In genomic region chr12:95774311-95775045, GRCh38 we compare ENCODE assay signal across 30 cellular contexts. TPM values are rescaled to one million over a fixed set of nuclear protein-coding genes. Genes with fewer than 3 reads are reported as not detected.
DNase-seq lines count a peak whose midpoint lies in the region; ATAC-seq, FAIRE-seq and TF ChIP-seq lines count a peak whose summit lies in the region.
"Had no signal": no experiment of that assay in that cellular context is flagged by ENCODE, and none has a peak within 500 bp of the region (broad histone marks: within the 10 kb centered on the region; RNA-seq: fewer than 3 reads in every experiment).

No MANE protein-coding gene starts in this region.

- no peaks in the 10 kb centered on the region for H3K4me1 Mint-ChIP-seq in astrocyte (ENCODE audit: low read depth, unreplicated experiment)
- H3K4me1 Mint-ChIP-seq in activated CD4-positive, alpha-beta T cell treated with anti-CD3 and anti-CD28 coated beads for 36 hours: no peaks in the 10 kb centered on the region
- H3K4me1 Mint-ChIP-seq: activated CD4-positive, alpha-beta T cell treated with anti-CD3 and anti-CD28 coated beads, Interleukin-2, amount 10 ng/mL, durations not matched to agents 7 days and 5 days; activated CD8-positive, alpha-beta memory T cell treated with anti-CD3 and anti-CD28 coated beads, Interleukin-2, amount 10 ng/mL, durations not matched to agents 7 days and 5 days; activated naive CD4-positive, alpha-beta T cell treated with anti-CD3 and anti-CD28 coated beads, Interleukin-2, amount 50 U/mL, for 24 hours; neural progenitor cell had no signal

- H3K27me3 Mint-ChIP-seq in astrocyte (ENCODE audit: low read depth, unreplicated experiment): no peaks in the 10 kb centered on the region
- H3K27me3 Mint-ChIP-seq in activated CD4-positive, alpha-beta T cell treated with anti-CD3 and anti-CD28 coated beads for 36 hours: peaks cover 24% of the 10 kb centered on the region

- H3K4me3 ChIP-seq in astrocyte (ENCODE audit: insufficient read depth, low read depth, low read length): no peak overlapping the region
- H3K4me3 ChIP-seq in fibroblast of villous mesenchyme (ENCODE audit: low read depth, low read length): no peak overlapping the region
- H3K4me3 ChIP-seq in dorsolateral prefrontal cortex: no peak overlapping the region
- H3K4me3 ChIP-seq: heart left ventricle, neural progenitor cell, SJSA1, thoracic aorta had no signal

- ATAC-seq in activated CD4-positive, alpha-beta T cell treated with anti-CD3 and anti-CD28 coated beads for 36 hours: no peak
- ATAC-seq: activated CD8-positive, alpha-beta memory T cell treated with anti-CD3 and anti-CD28 coated beads, Interleukin-2, amount 10 ng/mL, durations not matched to agents 7 days and 5 days; effector memory CD8-positive, alpha-beta T cell had no signal

- FAIRE-seq in astrocyte (lab: Jason Lieb, UNC): no peak
- FAIRE-seq: colon, GM12892, small intestine had no signal

- H3K9me3 Mint-ChIP-seq in astrocyte (ENCODE audit: unreplicated experiment): peaks cover 22% of the 10 kb centered on the region
- H3K9me3 Mint-ChIP-seq in activated CD4-positive, alpha-beta T cell treated with anti-CD3 and anti-CD28 coated beads for 36 hours (ENCODE audit: low read depth): peaks cover 4% of the 10 kb centered on the region
- H3K9me3 Mint-ChIP-seq: activated CD4-positive, alpha-beta T cell treated with anti-CD3 and anti-CD28 coated beads, Interleukin-2, amount 10 ng/mL, durations not matched to agents 7 days and 5 days; activated naive CD4-positive, alpha-beta T cell treated with anti-CD3 and anti-CD28 coated beads, Interleukin-2, amount 50 U/mL, for 24 hours; activated T-helper 1 cell treated with anti-CD3 and anti-CD28 coated beads, Interleukin-12 subunit alpha, Interleukin-12 subunit beta, Interleukin-2, Interleukin-4 antibody, amounts not matched to agents 30 ng/mL and 10 ng/mL and 1 ng/mL, durations not matched to agents 14 hours and 24 hours and 36 hours; effector memory CD8-positive, alpha-beta T cell; T-helper 1 cell treated with Interleukin-12 subunit alpha and Interleukin-12 subunit beta and Interleukin-4 antibody, amounts not matched to agents 30 μg/mL and 1 μg/mL, for 36 hours had no signal

- no peak overlapping the region for H3K4me3 Mint-ChIP-seq in astrocyte (ENCODE audit: unreplicated experiment)
- H3K4me3 Mint-ChIP-seq in activated CD4-positive, alpha-beta T cell treated with anti-CD3 and anti-CD28 coated beads for 36 hours: no peak overlapping the region
- H3K4me3 Mint-ChIP-seq: activated CD4-positive, alpha-beta T cell treated with anti-CD3 and anti-CD28 coated beads, Interleukin-2, amount 10 ng/mL, durations not matched to agents 7 days and 5 days; activated CD8-positive, alpha-beta memory T cell treated with anti-CD3 and anti-CD28 coated beads, Interleukin-2, amount 10 ng/mL, durations not matched to agents 7 days and 5 days; activated naive CD4-positive, alpha-beta T cell treated with anti-CD3 and anti-CD28 coated beads, Interleukin-2, amount 50 U/mL, for 24 hours; activated T-helper 1 cell treated with anti-CD3 and anti-CD28 coated beads, Interleukin-12 subunit alpha, Interleukin-12 subunit beta, Interleukin-2, Interleukin-4 antibody, amounts not matched to agents 30 ng/mL and 10 ng/mL and 1 ng/mL, durations not matched to agents 14 hours and 24 hours and 36 hours; effector memory CD8-positive, alpha-beta T cell; neural progenitor cell; T-helper 1 cell treated with Interleukin-12 subunit alpha and Interleukin-12 subunit beta and Interleukin-4 antibody, amounts not matched to agents 30 μg/mL and 1 μg/mL, for 36 hours had no signal

- POLR2A ChIA-PET in activated CD4-positive, alpha-beta T cell treated with anti-CD3 and anti-CD28 coated beads for 36 hours (lab: Charles Lee): no interaction called here

- CTCF ChIA-PET in activated CD4-positive, alpha-beta T cell treated with anti-CD3 and anti-CD28 coated beads for 36 hours (lab: Charles Lee): no interaction called here

- H3K9ac ChIP-seq in astrocyte (ENCODE audit: low read length): no peak overlapping the region
- H3K9ac ChIP-seq: neural progenitor cell had no signal

- no peaks in the 10 kb centered on the region for H3K4me1 ChIP-seq in astrocyte (ENCODE audit: insufficient read depth, low read length)
- H3K4me1 ChIP-seq: neural progenitor cell had no signal

- no peak overlapping the region for H3K27ac ChIP-seq in astrocyte (ENCODE audit: low read depth, low read length)
- no peak overlapping the region for H3K27ac ChIP-seq in dorsolateral prefrontal cortex
- H3K27ac ChIP-seq: neural progenitor cell, SJSA1, thoracic aorta had no signal

- H3K36me3 ChIP-seq in astrocyte (ENCODE audit: insufficient read depth, low read length): no peaks in the 10 kb centered on the region
- H3K36me3 ChIP-seq: neural progenitor cell, thoracic aorta had no signal

- no peak overlapping the region for H3K27ac Mint-ChIP-seq in astrocyte (ENCODE audit: unreplicated experiment)
- no peak overlapping the region for H3K27ac Mint-ChIP-seq in activated CD4-positive, alpha-beta T cell treated with anti-CD3 and anti-CD28 coated beads for 36 hours
- H3K27ac Mint-ChIP-seq: activated CD4-positive, alpha-beta T cell treated with anti-CD3 and anti-CD28 coated beads, Interleukin-2, amount 10 ng/mL, durations not matched to agents 7 days and 5 days; activated CD8-positive, alpha-beta memory T cell treated with anti-CD3 and anti-CD28 coated beads, Interleukin-2, amount 10 ng/mL, durations not matched to agents 7 days and 5 days; activated naive CD4-positive, alpha-beta T cell treated with anti-CD3 and anti-CD28 coated beads, Interleukin-2, amount 50 U/mL, for 24 hours; activated T-helper 1 cell treated with anti-CD3 and anti-CD28 coated beads, Interleukin-12 subunit alpha, Interleukin-12 subunit beta, Interleukin-2, Interleukin-4 antibody, amounts not matched to agents 30 ng/mL and 10 ng/mL and 1 ng/mL, durations not matched to agents 14 hours and 24 hours and 36 hours; effector memory CD8-positive, alpha-beta T cell; neural progenitor cell; T-helper 1 cell treated with Interleukin-12 subunit alpha and Interleukin-12 subunit beta and Interleukin-4 antibody, amounts not matched to agents 30 μg/mL and 1 μg/mL, for 36 hours had no signal

- peaks cover 25% of the 10 kb centered on the region for H3K36me3 Mint-ChIP-seq in astrocyte (ENCODE audit: low read depth, unreplicated experiment)
- H3K36me3 Mint-ChIP-seq in activated CD4-positive, alpha-beta T cell treated with anti-CD3 and anti-CD28 coated beads for 36 hours (ENCODE audit: low read depth): no peaks in the 10 kb centered on the region
- H3K36me3 Mint-ChIP-seq: activated CD8-positive, alpha-beta memory T cell treated with anti-CD3 and anti-CD28 coated beads, Interleukin-2, amount 10 ng/mL, durations not matched to agents 7 days and 5 days; neural progenitor cell had no signal

- intact Hi-C loops in dorsolateral prefrontal cortex (cut with DNase I): no loop called here
- intact Hi-C loops in activated CD4-positive, alpha-beta T cell treated with anti-CD3 and anti-CD28 coated beads for 36 hours (cut with DNase I, micrococcal nuclease): no loop called here

- no peaks in the 10 kb centered on the region for H3K79me2 ChIP-seq in astrocyte (ENCODE audit: insufficient read depth, low read length)

- H3K4me2 ChIP-seq in astrocyte (ENCODE audit: low read length): no peak overlapping the region
- H3K4me2 ChIP-seq: neural progenitor cell had no signal

- no peak for TF ChIP-seq CTCF in astrocyte (IDR thresholded peaks at IDR 0.05; ENCODE audit: insufficient read depth, low read depth, low read length)
- TF ChIP-seq CTCF in fibroblast of villous mesenchyme (IDR thresholded peaks at IDR 0.05; ENCODE audit: insufficient read depth, low read depth, low read length): no peak
- TF ChIP-seq CTCF in dorsolateral prefrontal cortex (IDR thresholded peaks at IDR 0.05 in 54 of 56, conservative IDR thresholded peaks at IDR 0.05 in 2 of 56; ENCODE audit: low read depth in 1 of 56, partially characterized antibody in 56 of 56): no peak

- H3K9me3 ChIP-seq in astrocyte (ENCODE audit: insufficient read depth, low read depth, low read length): no peaks in the 10 kb centered on the region
- H3K9me3 ChIP-seq: SJSA1, thoracic aorta had no signal

- H4K20me1 ChIP-seq in astrocyte (ENCODE audit: insufficient read depth, low read length): no peaks in the 10 kb centered on the region

- no peak overlapping the region for H2AFZ ChIP-seq in astrocyte (ENCODE audit: low read depth, low read length)
- H2AFZ ChIP-seq: neural progenitor cell had no signal

- peak; percentile 40 for DNase-seq in AG08395 (ENCODE audit: low spot score)
- peak; percentile 22 for DNase-seq in GM03348 (ENCODE audit: low spot score)
- DNase-seq in astrocyte (ENCODE audit: low read depth): peak; percentile 85
- peak; percentile 54 for DNase-seq in fibroblast of villous mesenchyme (ENCODE audit: low read depth)
- no peak for DNase-seq in NCI-H1694 treated with DMSO at 0.1 percent for 48 hours (lab: John Stamatoyannopoulos, UW)
- DNase-seq in dorsolateral prefrontal cortex: no peak
- DNase-seq in activated CD4-positive, alpha-beta T cell treated with anti-CD3 and anti-CD28 coated beads for 36 hours: no peak
- DNase-seq in NCI-H2107 treated with DMSO at 0.1 percent for 48 hours (lab: John Stamatoyannopoulos, UW; ENCODE audit: unreplicated experiment): no peak
- DNase-seq: activated CD4-positive, alpha-beta T cell treated with anti-CD3 and anti-CD28 coated beads, Interleukin-2, amount 10 ng/mL, durations not matched to agents 7 days and 5 days; activated CD8-positive, alpha-beta memory T cell treated with anti-CD3 and anti-CD28 coated beads, Interleukin-2, amount 10 ng/mL, durations not matched to agents 7 days and 5 days; aorta; DMS53; effector memory CD8-positive, alpha-beta T cell; GOT3; heart left ventricle; NCI-H1048; NCI-H1930; NCI-H446; small intestine; stimulated activated CD4-positive, alpha-beta T cell treated with anti-CD3 and anti-CD28 coated beads, Interleukin-2, amount 100 ng/mL, for 24 hours; stimulated activated naive CD4-positive, alpha-beta T cell had no signal

- H3K27me3 ChIP-seq in astrocyte (ENCODE audit: insufficient read depth, low read length): no peaks in the 10 kb centered on the region
- no peaks in the 10 kb centered on the region for H3K27me3 ChIP-seq in dorsolateral prefrontal cortex
- H3K27me3 ChIP-seq: heart left ventricle, neural progenitor cell, SJSA1 had no signal

RNA-seq across cellular contexts. Expression of gene NTN4, which starts 16.1 kb away (rescaled TPM):
- total RNA-seq in astrocyte: 22.6 and 28.9 TPM in 2 replicates
- 51.9 and 135 TPM in 2 replicates for total RNA-seq in fibroblast of villous mesenchyme
- 10 to 100 TPM; 11.0 to 45.8 (median 25.1) TPM for total RNA-seq in dorsolateral prefrontal cortex
- not detected for total RNA-seq in activated CD4-positive, alpha-beta T cell treated with anti-CD3 and anti-CD28 coated beads for 36 hours
- total RNA-seq: activated CD8-positive, alpha-beta memory T cell treated with anti-CD3 and anti-CD28 coated beads, Interleukin-2, amount 10 ng/mL, durations not matched to agents 7 days and 5 days; activated T-helper 1 cell treated with anti-CD3 and anti-CD28 coated beads, Interleukin-12 subunit alpha, Interleukin-12 subunit beta, Interleukin-2, Interleukin-4 antibody, amounts not matched to agents 30 ng/mL and 10 ng/mL and 1 ng/mL, durations not matched to agents 14 hours and 24 hours and 36 hours; OCI-LY7 had no signal

Comparison
In these comparisons a context has a peak if more than half of its experiments do, and no peak if none do; other contexts are left out.
1. DNase-seq: peak in AG08395 (single experiment), GM03348 (single experiment), astrocyte (single experiment) and fibroblast of villous mesenchyme (single experiment); none in NCI-H1694 treated with DMSO at 0.1 percent for 48 hours (single experiment), dorsolateral prefrontal cortex (0 of 10), activated CD4-positive, alpha-beta T cell treated with anti-CD3 and anti-CD28 coated beads for 36 hours (single experiment) and NCI-H2107 treated with DMSO at 0.1 percent for 48 hours (single experiment).
2. RNA of gene NTN4, which starts 16.1 kb away (total RNA-seq): 51.9 to 135 TPM in fibroblast of villous mesenchyme, 22.6 to 28.9 TPM in astrocyte and 11.0 to 45.8 TPM in dorsolateral prefrontal cortex; not detected in activated CD4-positive, alpha-beta T cell treated with anti-CD3 and anti-CD28 coated beads for 36 hours; every median in the first group is over 10 times any median in the second.